In genomic region chr3:185549651-185550111, GRCh38 we compare ENCODE assay signal across 12 cellular contexts. TPM values are rescaled to one million over a fixed set of nuclear protein-coding genes. Genes with fewer than 3 reads are reported as not detected.
DNase-seq lines count a peak whose midpoint lies in the region; ATAC-seq and TF ChIP-seq lines count a peak whose summit lies in the region.
"Had no signal": no experiment of that assay in that cellular context is flagged by ENCODE, and none has a peak within 500 bp of the region (broad histone marks: within the 10 kb centered on the region; RNA-seq: fewer than 3 reads in every experiment).

No MANE protein-coding gene starts in this region.

- TF ChIP-seq CTCF in fibroblast of villous mesenchyme (IDR thresholded peaks at IDR 0.05; ENCODE audit: insufficient read depth, low read depth, low read length), result no peak
- no peak for TF ChIP-seq CTCF in retinal pigment epithelial cell (conservative IDR thresholded peaks at IDR 0.05; ENCODE audit: low read depth, low read length)

- H3K4me3 ChIP-seq in fibroblast of villous mesenchyme (ENCODE audit: low read depth, low read length) (no peak overlapping the region), retinal pigment epithelial cell (ENCODE audit: low read length) (no peak overlapping the region)

- DNase-seq in EL (peak; percentile 77), amniotic epithelial cell (ENCODE audit: low read depth) (peak; percentile 28), fibroblast of villous mesenchyme (ENCODE audit: low read depth) (peak; percentile 17), retinal pigment epithelial cell (ENCODE audit: low read depth) (peak; percentile 36), NCI-H446 (lab: John Stamatoyannopoulos, UW) (no peak), HK-2 (ENCODE audit: unreplicated experiment) (no peak), D341Med (ENCODE audit: low spot score) (no peak)
- DNase-seq: activated B cell treated with CpG ODN at 0.5 μM for 24 hours; activated T-cell treated with anti-CD3 and anti-CD28 coated beads, Interleukin-2, amount 50 U/mL, for 24 hours; immature natural killer cell; nephron progenitor cell had no signal

- no peak for ATAC-seq in GM18498 (IDR thresholded peaks at IDR 0.05; ENCODE audit: unreplicated experiment)

RNA-seq across cellular contexts. Expression of gene LIPH, which starts 2.7 kb away (rescaled TPM):
- under 0.01 TPM in 2 replicates for total RNA-seq in fibroblast of villous mesenchyme
- total RNA-seq: activated B cell treated with CpG ODN at 0.5 μM for 24 hours had no signal

RNA-seq across cellular contexts. Expression of gene SENP2, which starts 36.4 kb away (rescaled TPM):
- 22.2 and 29.4 TPM in 2 replicates for total RNA-seq in fibroblast of villous mesenchyme

RNA-seq across cellular contexts. Expression of gene TMEM41A, which starts 50.8 kb away (rescaled TPM):
- total RNA-seq in fibroblast of villous mesenchyme, result 12.2 and 13.4 TPM in 2 replicates

Comparison
In these comparisons a context has a peak if more than half of its experiments do, and no peak if none do; other contexts are left out.
1. DNase-seq: peak in EL (single experiment), amniotic epithelial cell (single experiment), fibroblast of villous mesenchyme (single experiment) and retinal pigment epithelial cell (single experiment); none in NCI-H446 (0 of 2), HK-2 (single experiment) and D341Med (single experiment).